ENCODE assay signal across 15 cellular contexts in the genomic region with DNA sequence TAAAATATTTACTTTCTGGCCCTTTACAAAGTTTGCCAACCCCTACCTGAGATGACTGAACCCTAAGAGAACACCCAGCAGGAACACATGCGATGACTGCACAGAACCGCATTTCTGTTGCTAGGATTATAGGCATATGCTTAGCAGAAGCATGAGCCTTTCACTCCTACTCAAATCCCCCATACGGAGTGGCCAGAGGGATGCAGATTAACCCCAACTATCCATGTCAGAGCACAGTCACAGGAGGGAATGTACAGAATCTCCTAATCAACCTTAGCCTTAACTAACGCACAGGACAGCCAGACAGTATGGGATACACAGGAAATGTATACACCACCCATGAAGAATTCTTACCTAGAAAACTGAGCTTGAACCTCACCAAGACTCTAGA. TPM values are rescaled to one million over a fixed set of nuclear protein-coding genes. Genes with fewer than 3 reads are reported as not detected.
DNase-seq lines count a peak whose midpoint lies in the region; ATAC-seq, FAIRE-seq and TF ChIP-seq lines count a peak whose summit lies in the region.
"Had no signal": no experiment of that assay in that cellular context is flagged by ENCODE, and none has a peak within 500 bp of the region (broad histone marks: within the 10 kb centered on the region; RNA-seq: fewer than 3 reads in every experiment).

No MANE protein-coding gene starts in this region.

- in situ Hi-C loops in HepG2 (cut with HindIII; ENCODE audit: extremely low pct_ligation_motif_present, low pct_unique_long_range_greater_than_20kb), result no loop called here

- 43% methylated on average over 4 of the region's 4 CpGs for WGBS in HepG2 (ENCODE audit: low lambda C conversion rate)
- 33% methylated on average over 3 of the region's 4 CpGs for WGBS in right lobe of liver (ENCODE audit: insufficient coverage, low coverage, low lambda C conversion rate, missing lambda C conversion rate)
- WGBS in ectodermal cell, 2 experiments, result 65 to 66% methylated on average over 4 of the region's 4 CpGs

- POLR2A ChIA-PET in HepG2 (lab: Yijun Ruan, JAX) (no interaction called here), OCI-LY7 (lab: Charles Lee) (interaction anchor here (5.2 kb wide), 1 partner anchor 196 kb away, joined by 21 read pairs; no protein-coding TSS in a partner anchor)

- no peak overlapping the region; a peak in 1 of 6 replicates for H3K4me3 ChIP-seq in HepG2 (replicated peaks in 1 of 3; ENCODE audit: insufficient read depth in 1 of 3, low read depth in 2 of 3, low read length in 3 of 3)
- no peak overlapping the region for H3K4me3 ChIP-seq in right lobe of liver
- H3K4me3 ChIP-seq in OCI-LY7 (ENCODE audit: low read depth, low read length, poor library complexity, severe bottlenecking), result peak overlapping the region; percentile 86
- H3K4me3 ChIP-seq in ectodermal cell (ENCODE audit: insufficient read depth, low read depth, low read length), result no peak overlapping the region
- H3K4me3 ChIP-seq in lower lobe of right lung, result no peak overlapping the region
- H3K4me3 ChIP-seq: MG63 had no signal

- H3K4me2 ChIP-seq in HepG2 (ENCODE audit: low read depth, low read length), result peak overlapping the region; percentile 26; the same call in 1 of the 2 replicates
- peak overlapping the region; percentile 85 for H3K4me2 ChIP-seq in OCI-LY7 (ENCODE audit: low read length)

- FAIRE-seq in HepG2 (lab: Jason Lieb, UNC) (no peak), urothelium cell line (lab: Jason Lieb, UNC) (no peak)

- DNase-seq in HepG2 (ENCODE audit: low spot score), result no peak
- no peak for DNase-seq in right lobe of liver
- DNase-seq in OCI-LY7 (ENCODE audit: low spot score), result no peak
- DNase-seq in urothelium cell line (ENCODE audit: low spot score), result peak; percentile 52
- no peak for DNase-seq in NCI-H526 treated with DMSO at 0.1 percent for 48 hours (lab: John Stamatoyannopoulos, UW)
- DNase-seq in lower lobe of right lung, result no peak
- DNase-seq: activated CD4-positive, alpha-beta T cell treated with anti-CD3 and anti-CD28 coated beads, Interleukin-2, amount 50 U/mL, for 1 hour; activated gamma-delta T cell; DMS79; effector memory CD8-positive, alpha-beta T cell; MG63; NCI-H2029 treated with DMSO at 0.1 percent for 48 hours; NCI-H526 had no signal

- intact Hi-C loops in HepG2 (cut with micrococcal nuclease; ENCODE audit: unreplicated experiment) (loop anchor here (5.0 kb wide), 1 partner anchor 35 kb away; a partner anchor contains a TSS), right lobe of liver (cut with DNase I) (no loop called here), OCI-LY7 (cut with micrococcal nuclease; ENCODE audit: unreplicated experiment) (no loop called here), lower lobe of right lung (cut with DNase I) (no loop called here)

- ATAC-seq in HepG2 (no peak), right lobe of liver (no peak), GM18867 (IDR thresholded peaks at IDR 0.05; ENCODE audit: unreplicated experiment) (no peak), lower lobe of right lung (no peak)
- ATAC-seq: effector memory CD8-positive, alpha-beta T cell had no signal

- TF ChIP-seq CTCF in HepG2 (CRISPR knock-in tag; IDR thresholded peaks at IDR 0.05) (no peak), right lobe of liver (IDR thresholded peaks at IDR 0.05) (no peak), OCI-LY7 (conservative IDR thresholded peaks at IDR 0.05; ENCODE audit: low read length) (no peak), lower lobe of right lung (IDR thresholded peaks at IDR 0.05) (no peak)

- TF ChIP-seq POLR2A in HepG2 (IDR thresholded peaks at IDR 0.05; ENCODE audit: insufficient read depth in 1 of 2, low read depth in 2 of 2, low read length in 2 of 2) (no peak), right lobe of liver (IDR thresholded peaks at IDR 0.05) (no peak)

- H2AFZ ChIP-seq in HepG2 (ENCODE audit: low read length) (no peak overlapping the region), OCI-LY7 (ENCODE audit: low read length) (no peak overlapping the region)

- H4K20me1 ChIP-seq in HepG2 (ENCODE audit: insufficient read depth, low read length) (no peaks in the 10 kb centered on the region), OCI-LY7 (ENCODE audit: insufficient read depth, low read length) (0 out of 2 replicates have a peak, but pooled peaks cover 3% of the 10 kb centered on the region)

- H3K79me2 ChIP-seq in HepG2 (ENCODE audit: insufficient read depth, low read length) (peaks cover 70% of the 10 kb centered on the region), OCI-LY7 (ENCODE audit: insufficient read depth, low read depth, low read length) (peaks cover 83% of the 10 kb centered on the region)

- BruUV-seq in HepG2 (replicated peaks; lab: Mats Ljungman, UMichigan) (no TSS peak), OCI-LY7 (replicated peaks; lab: Mats Ljungman, UMichigan) (no TSS peak)

- H3K27me3 ChIP-seq in HepG2 (ENCODE audit: control insufficient read depth in 1 of 2, insufficient read depth in 2 of 2, low read length in 2 of 2), result no peaks in the 10 kb centered on the region
- H3K27me3 ChIP-seq in right lobe of liver, result no peaks in the 10 kb centered on the region
- no peaks in the 10 kb centered on the region for H3K27me3 ChIP-seq in ectodermal cell (ENCODE audit: control insufficient read depth, insufficient read depth, low read length, poor library complexity, severe bottlenecking)
- H3K27me3 ChIP-seq in lower lobe of right lung (ENCODE audit: low read depth), result no peaks in the 10 kb centered on the region
- H3K27me3 ChIP-seq: MG63 had no signal

- H3K9me2 ChIP-seq in OCI-LY7 (ENCODE audit: insufficient read depth, low read length), result no peaks in the 10 kb centered on the region

- no peak for TF ChIP-seq RAD21 in HepG2 (CRISPR knock-in tag; IDR thresholded peaks at IDR 0.05)

- peak overlapping the region; percentile 8 for H3K27ac ChIP-seq in HepG2 (ENCODE audit: extremely low read length, insufficient read depth, low read length)
- no peak overlapping the region for H3K27ac ChIP-seq in right lobe of liver
- peak overlapping the region; percentile 18 for H3K27ac ChIP-seq in OCI-LY7 (ENCODE audit: low read depth, low read length, poor library complexity, severe bottlenecking)
- H3K27ac ChIP-seq in ectodermal cell (ENCODE audit: insufficient read depth, low read depth, low read length, poor library complexity, severe bottlenecking), result peak overlapping the region; percentile 4
- H3K27ac ChIP-seq in lower lobe of right lung, result no peak overlapping the region

- TF ChIP-seq EP300 in HepG2 (IDR thresholded peaks at IDR 0.05; ENCODE audit: low read depth in 2 of 2, low read length in 2 of 2) (no peak), HepG2 (CRISPR knock-in tag; IDR thresholded peaks at IDR 0.05; ENCODE audit: borderline replicate concordance) (no peak)

- no peaks in the 10 kb centered on the region for H3K9me3 ChIP-seq in HepG2 (ENCODE audit: low read length)
- no peaks in the 10 kb centered on the region for H3K9me3 ChIP-seq in right lobe of liver
- no peaks in the 10 kb centered on the region for H3K9me3 ChIP-seq in OCI-LY7 (ENCODE audit: low read length)
- no peaks in the 10 kb centered on the region for H3K9me3 ChIP-seq in ectodermal cell (ENCODE audit: control insufficient read depth, low read length)
- H3K9me3 ChIP-seq in lower lobe of right lung, result no peaks in the 10 kb centered on the region
- H3K9me3 ChIP-seq: MG63 had no signal

- CTCF ChIA-PET in HepG2 (lab: Yijun Ruan, JAX; ENCODE audit: low intra/inter-chr PET ratio, low total read pairs) (no interaction called here), OCI-LY7 (lab: Charles Lee; ENCODE audit: unreplicated experiment) (no interaction called here)

- H3K4me1 ChIP-seq in HepG2 (ENCODE audit: insufficient read depth, low read length) (peaks cover 56% of the 10 kb centered on the region), right lobe of liver (peaks cover 0 to 23% (median 10%) of the 10 kb centered on the region in 4 donors), OCI-LY7 (ENCODE audit: insufficient read depth, low read length, poor library complexity, severe bottlenecking) (peaks cover 68% of the 10 kb centered on the region), ectodermal cell (ENCODE audit: control insufficient read depth, insufficient read depth, low read length) (peaks cover 6% of the 10 kb centered on the region), lower lobe of right lung (peaks cover 38% of the 10 kb centered on the region)

- H3K9ac ChIP-seq in HepG2 (ENCODE audit: insufficient read depth, low read depth, low read length), result no peak overlapping the region; the same call in 1 of the 2 replicates

- H3K36me3 ChIP-seq in HepG2 (replicated peaks in 1 of 2; ENCODE audit: control insufficient read depth in 1 of 2, insufficient read depth in 2 of 2, low read length in 2 of 2) (peaks cover 0 to 40% of the 10 kb centered on the region in 2 experiments; a peak in 4 of 5 replicates), right lobe of liver (peaks cover under 1 to 45% (median 12%) of the 10 kb centered on the region in 4 donors), OCI-LY7 (ENCODE audit: insufficient read depth, low read length) (peaks cover 66% of the 10 kb centered on the region), ectodermal cell (ENCODE audit: control insufficient read depth, insufficient read depth, low read length) (peaks cover 23% of the 10 kb centered on the region), lower lobe of right lung (peaks cover 57% of the 10 kb centered on the region)

RNA-seq across cellular contexts. Expression of a gene that starts 6.2 kb away (rescaled TPM):
- total RNA-seq in HepG2 (2016; rRNA removed; fragmentation: Illumina TruSeq; extraction: Trizol) (29.7 and 34.0 TPM in 2 replicates), right lobe of liver (10 to 100 TPM; 10.7 to 13.8 (median 12.6) TPM), OCI-LY7 (2022) (89.6 and 107 TPM in 2 replicates), lower lobe of right lung (39.8 TPM)
- 6.1 and 12.7 TPM in 2 replicates for total RNA-seq in HepG2 (2016; cell fraction: cytosol; rRNA removed; fragmentation: Illumina TruSeq; extraction: Trizol; ENCODE audit: low read depth)
- total RNA-seq in HepG2 (2016; cell fraction: insoluble cytoplasmic fraction; rRNA removed; fragmentation: Illumina TruSeq; extraction: Trizol), result 28.2 and 33.4 TPM in 2 replicates
- total RNA-seq in HepG2 (2016; cell fraction: membrane; rRNA removed; fragmentation: Illumina TruSeq; extraction: Trizol), result 12.8 and 13.4 TPM in 2 replicates
- 47.5 and 51.3 TPM in 2 replicates for total RNA-seq in HepG2 (2016; cell fraction: nucleus; rRNA removed; fragmentation: Illumina TruSeq; extraction: Trizol)
- 27.4 and 28.0 TPM in 2 replicates for polyA plus RNA-seq in HepG2 (2011; rRNA removed)
- 14.0 and 16.9 TPM in 2 replicates for polyA plus RNA-seq in HepG2 (2011; cell fraction: cytosol; rRNA removed)
- 114 and 121 TPM in 2 replicates for polyA plus RNA-seq in HepG2 (2011; cell fraction: nucleus; rRNA removed)
- polyA plus RNA-seq in HepG2 (2012), result 20.2 and 21.3 TPM in 2 replicates
- polyA plus RNA-seq in HepG2 (2016; cell fraction: cytosol; fragmentation: Illumina TruSeq; extraction: Trizol; ENCODE audit: low read depth), result 2.0 TPM in 2 replicates
- polyA plus RNA-seq in HepG2 (2016; cell fraction: insoluble cytoplasmic fraction; fragmentation: Illumina TruSeq; extraction: Trizol; ENCODE audit: low read depth), result 14.9 and 19.8 TPM in 2 replicates
- polyA plus RNA-seq in HepG2 (2016; cell fraction: membrane; fragmentation: Illumina TruSeq; extraction: Trizol; ENCODE audit: low read depth), result 4.4 and 5.3 TPM in 2 replicates
- polyA plus RNA-seq in HepG2 (2016; cell fraction: nucleus; fragmentation: Illumina TruSeq; extraction: Trizol; ENCODE audit: insufficient read depth, low read depth), result 67.8 and 71.6 TPM in 2 replicates
- 18.5 and 40.6 TPM in 2 replicates for polyA minus RNA-seq in HepG2 (2011; rRNA and poly(A)+ RNA removed; ENCODE audit: low replicate concordance)
- 9.3 and 10.6 TPM in 2 replicates for polyA minus RNA-seq in HepG2 (2011; cell fraction: cytosol; rRNA and poly(A)+ RNA removed)
- polyA minus RNA-seq in HepG2 (2011; cell fraction: nucleus; rRNA and poly(A)+ RNA removed), result 61.7 and 71.9 TPM in 2 replicates
- 64.8 and 77.4 TPM in 2 replicates for total RNA-seq in OCI-LY7 (2014; rRNA removed; shearing (Covaris generic))
- polyA plus RNA-seq in ectodermal cell (2013, experiment 1 of 4), result 47.4 TPM
- 47.0 TPM for polyA plus RNA-seq in ectodermal cell (2013, experiment 2 of 4)
- 39.0 TPM for polyA plus RNA-seq in ectodermal cell (2013, experiment 3 of 4)
- 41.7 TPM for polyA plus RNA-seq in ectodermal cell (2013, experiment 4 of 4)

RNA-seq across cellular contexts. Expression of a gene that starts 6.3 kb away (rescaled TPM):
- total RNA-seq in HepG2 (2016; rRNA removed; fragmentation: Illumina TruSeq; extraction: Trizol) (36.6 and 56.5 TPM in 2 replicates), right lobe of liver (10 to 100 TPM; 11.4 to 15.2 (median 11.8) TPM), OCI-LY7 (2022) (33.0 and 36.6 TPM in 2 replicates), lower lobe of right lung (18.1 TPM)
- total RNA-seq in HepG2 (2016; cell fraction: cytosol; rRNA removed; fragmentation: Illumina TruSeq; extraction: Trizol; ENCODE audit: low read depth), result 17.9 and 19.5 TPM in 2 replicates
- 32.5 and 46.6 TPM in 2 replicates for total RNA-seq in HepG2 (2016; cell fraction: insoluble cytoplasmic fraction; rRNA removed; fragmentation: Illumina TruSeq; extraction: Trizol)
- total RNA-seq in HepG2 (2016; cell fraction: membrane; rRNA removed; fragmentation: Illumina TruSeq; extraction: Trizol), result 41.5 and 47.4 TPM in 2 replicates
- 15.6 and 20.0 TPM in 2 replicates for total RNA-seq in HepG2 (2016; cell fraction: nucleus; rRNA removed; fragmentation: Illumina TruSeq; extraction: Trizol)
- 21.8 and 22.8 TPM in 2 replicates for polyA plus RNA-seq in HepG2 (2011; rRNA removed)
- 14.2 and 19.3 TPM in 2 replicates for polyA plus RNA-seq in HepG2 (2011; cell fraction: cytosol; rRNA removed)
- 6.5 and 12.7 TPM in 2 replicates for polyA plus RNA-seq in HepG2 (2011; cell fraction: nucleus; rRNA removed)
- 16.5 and 18.1 TPM in 2 replicates for polyA plus RNA-seq in HepG2 (2012)
- polyA plus RNA-seq in HepG2 (2016; cell fraction: cytosol; fragmentation: Illumina TruSeq; extraction: Trizol; ENCODE audit: low read depth), result 38.8 and 45.5 TPM in 2 replicates
- 54.6 and 54.9 TPM in 2 replicates for polyA plus RNA-seq in HepG2 (2016; cell fraction: insoluble cytoplasmic fraction; fragmentation: Illumina TruSeq; extraction: Trizol; ENCODE audit: low read depth)
- polyA plus RNA-seq in HepG2 (2016; cell fraction: membrane; fragmentation: Illumina TruSeq; extraction: Trizol; ENCODE audit: low read depth), result 41.2 and 47.5 TPM in 2 replicates
- 23.9 and 26.3 TPM in 2 replicates for polyA plus RNA-seq in HepG2 (2016; cell fraction: nucleus; fragmentation: Illumina TruSeq; extraction: Trizol; ENCODE audit: insufficient read depth, low read depth)
- 13.6 and 15.2 TPM in 2 replicates for polyA minus RNA-seq in HepG2 (2011; rRNA and poly(A)+ RNA removed; ENCODE audit: low replicate concordance)
- polyA minus RNA-seq in HepG2 (2011; cell fraction: cytosol; rRNA and poly(A)+ RNA removed), result 8.6 and 10.8 TPM in 2 replicates
- 14.0 and 18.3 TPM in 2 replicates for polyA minus RNA-seq in HepG2 (2011; cell fraction: nucleus; rRNA and poly(A)+ RNA removed)
- 20.7 and 23.1 TPM in 2 replicates for total RNA-seq in OCI-LY7 (2014; rRNA removed; shearing (Covaris generic))
- polyA plus RNA-seq in ectodermal cell (2013, experiment 1 of 4), result 32.4 TPM
- 28.9 TPM for polyA plus RNA-seq in ectodermal cell (2013, experiment 2 of 4)
- 19.0 TPM for polyA plus RNA-seq in ectodermal cell (2013, experiment 3 of 4)
- 20.8 TPM for polyA plus RNA-seq in ectodermal cell (2013, experiment 4 of 4)

RNA-seq across cellular contexts. Expression of a gene that starts 34.9 kb away (rescaled TPM):
- total RNA-seq in HepG2 (2016; rRNA removed; fragmentation: Illumina TruSeq; extraction: Trizol) (20.8 and 22.8 TPM in 2 replicates), right lobe of liver (10 to 100 TPM; 17.0 to 24.1 (median 21.6) TPM), OCI-LY7 (2022) (52.3 and 54.5 TPM in 2 replicates), lower lobe of right lung (28.4 TPM)
- total RNA-seq in HepG2 (2016; cell fraction: cytosol; rRNA removed; fragmentation: Illumina TruSeq; extraction: Trizol; ENCODE audit: low read depth), result 2.5 and 2.8 TPM in 2 replicates
- 20.2 and 22.6 TPM in 2 replicates for total RNA-seq in HepG2 (2016; cell fraction: insoluble cytoplasmic fraction; rRNA removed; fragmentation: Illumina TruSeq; extraction: Trizol)
- total RNA-seq in HepG2 (2016; cell fraction: membrane; rRNA removed; fragmentation: Illumina TruSeq; extraction: Trizol), result 4.9 and 5.7 TPM in 2 replicates
- 17.0 and 24.6 TPM in 2 replicates for total RNA-seq in HepG2 (2016; cell fraction: nucleus; rRNA removed; fragmentation: Illumina TruSeq; extraction: Trizol)
- polyA plus RNA-seq in HepG2 (2011; rRNA removed), result 15.4 and 18.4 TPM in 2 replicates
- 11.9 and 14.9 TPM in 2 replicates for polyA plus RNA-seq in HepG2 (2011; cell fraction: cytosol; rRNA removed)
- polyA plus RNA-seq in HepG2 (2011; cell fraction: nucleus; rRNA removed), result 19.7 and 24.6 TPM in 2 replicates
- polyA plus RNA-seq in HepG2 (2012), result 11.8 and 16.2 TPM in 2 replicates
- polyA plus RNA-seq in HepG2 (2016; cell fraction: cytosol; fragmentation: Illumina TruSeq; extraction: Trizol; ENCODE audit: low read depth), result 0.94 and 1.1 TPM in 2 replicates
- polyA plus RNA-seq in HepG2 (2016; cell fraction: insoluble cytoplasmic fraction; fragmentation: Illumina TruSeq; extraction: Trizol; ENCODE audit: low read depth), result 16.1 and 16.3 TPM in 2 replicates
- polyA plus RNA-seq in HepG2 (2016; cell fraction: membrane; fragmentation: Illumina TruSeq; extraction: Trizol; ENCODE audit: low read depth), result 1.7 and 2.2 TPM in 2 replicates
- 22.2 and 27.8 TPM in 2 replicates for polyA plus RNA-seq in HepG2 (2016; cell fraction: nucleus; fragmentation: Illumina TruSeq; extraction: Trizol; ENCODE audit: insufficient read depth, low read depth)
- polyA minus RNA-seq in HepG2 (2011; rRNA and poly(A)+ RNA removed; ENCODE audit: low replicate concordance), result 32.9 and 35.2 TPM in 2 replicates
- 11.9 and 15.1 TPM in 2 replicates for polyA minus RNA-seq in HepG2 (2011; cell fraction: cytosol; rRNA and poly(A)+ RNA removed)
- 30.3 and 31.2 TPM in 2 replicates for polyA minus RNA-seq in HepG2 (2011; cell fraction: nucleus; rRNA and poly(A)+ RNA removed)
- 39.6 and 45.2 TPM in 2 replicates for total RNA-seq in OCI-LY7 (2014; rRNA removed; shearing (Covaris generic))
- 27.0 TPM for polyA plus RNA-seq in ectodermal cell (2013, experiment 1 of 4)
- 32.3 TPM for polyA plus RNA-seq in ectodermal cell (2013, experiment 2 of 4)
- 17.7 TPM for polyA plus RNA-seq in ectodermal cell (2013, experiment 3 of 4)
- 24.4 TPM for polyA plus RNA-seq in ectodermal cell (2013, experiment 4 of 4)

RNA-seq across cellular contexts. Expression of a gene that starts 48.3 kb away (rescaled TPM):
- total RNA-seq in HepG2 (2016; rRNA removed; fragmentation: Illumina TruSeq; extraction: Trizol), result 0.04 TPM in 1 of 2 replicates, not detected in the other
- not detected in 2 replicates for total RNA-seq in HepG2 (2016; cell fraction: cytosol; rRNA removed; fragmentation: Illumina TruSeq; extraction: Trizol; ENCODE audit: low read depth)
- 0.06 TPM in 1 of 2 replicates, not detected in the other for total RNA-seq in HepG2 (2016; cell fraction: insoluble cytoplasmic fraction; rRNA removed; fragmentation: Illumina TruSeq; extraction: Trizol)
- total RNA-seq in HepG2 (2016; cell fraction: membrane; rRNA removed; fragmentation: Illumina TruSeq; extraction: Trizol), result 0.06 TPM in 1 of 2 replicates, not detected in the other
- total RNA-seq in HepG2 (2016; cell fraction: nucleus; rRNA removed; fragmentation: Illumina TruSeq; extraction: Trizol), result 0.09 TPM in 1 of 2 replicates, not detected in the other
- 0.04 TPM in 2 replicates for polyA plus RNA-seq in HepG2 (2011; rRNA removed)
- polyA plus RNA-seq in HepG2 (2011; cell fraction: cytosol; rRNA removed), result 0.03 and 0.04 TPM in 2 replicates
- 0.05 TPM in 2 replicates for polyA plus RNA-seq in HepG2 (2011; cell fraction: nucleus; rRNA removed)
- 0.13 and 0.28 TPM in 2 replicates for polyA plus RNA-seq in HepG2 (2012)
- polyA plus RNA-seq in HepG2 (2016; cell fraction: cytosol; fragmentation: Illumina TruSeq; extraction: Trizol; ENCODE audit: low read depth), result 0.03 TPM in 1 of 2 replicates, not detected in the other
- not detected in 2 replicates for polyA plus RNA-seq in HepG2 (2016; cell fraction: insoluble cytoplasmic fraction; fragmentation: Illumina TruSeq; extraction: Trizol; ENCODE audit: low read depth)
- polyA plus RNA-seq in HepG2 (2016; cell fraction: membrane; fragmentation: Illumina TruSeq; extraction: Trizol; ENCODE audit: low read depth), result not detected in 2 replicates
- not detected in 2 replicates for polyA plus RNA-seq in HepG2 (2016; cell fraction: nucleus; fragmentation: Illumina TruSeq; extraction: Trizol; ENCODE audit: insufficient read depth, low read depth)
- polyA minus RNA-seq in HepG2 (2011; rRNA and poly(A)+ RNA removed; ENCODE audit: low replicate concordance), result 0.05 TPM in 1 of 2 replicates, not detected in the other
- not detected in 2 replicates for polyA minus RNA-seq in HepG2 (2011; cell fraction: cytosol; rRNA and poly(A)+ RNA removed)
- not detected in 2 replicates for polyA minus RNA-seq in HepG2 (2011; cell fraction: nucleus; rRNA and poly(A)+ RNA removed)
- total RNA-seq in right lobe of liver, result under 1 TPM in 3 of 6 experiments, not detected in 3; 0.07 to 0.38 (median 0.12) TPM
- 5.8 and 6.5 TPM in 2 replicates for total RNA-seq in OCI-LY7 (2014; rRNA removed; shearing (Covaris generic))
- 5.5 and 6.1 TPM in 2 replicates for total RNA-seq in OCI-LY7 (2022)
- polyA plus RNA-seq in ectodermal cell (2013, experiment 1 of 4), result 9.5 TPM
- 9.7 TPM for polyA plus RNA-seq in ectodermal cell (2013, experiment 2 of 4)
- 7.3 TPM for polyA plus RNA-seq in ectodermal cell (2013, experiment 3 of 4)
- 8.1 TPM for polyA plus RNA-seq in ectodermal cell (2013, experiment 4 of 4)
- 1.5 TPM for total RNA-seq in lower lobe of right lung

Comparison
In these comparisons a context has a peak if more than half of its experiments do, and no peak if none do; other contexts are left out.
1. H3K27ac ChIP-seq: peak in HepG2 (single experiment), OCI-LY7 (single experiment) and ectodermal cell (single experiment); none in right lobe of liver (0 of 3) and lower lobe of right lung (single experiment).